Comparison of ENCODE assay signal across 1 cellular context in the genomic region with DNA sequence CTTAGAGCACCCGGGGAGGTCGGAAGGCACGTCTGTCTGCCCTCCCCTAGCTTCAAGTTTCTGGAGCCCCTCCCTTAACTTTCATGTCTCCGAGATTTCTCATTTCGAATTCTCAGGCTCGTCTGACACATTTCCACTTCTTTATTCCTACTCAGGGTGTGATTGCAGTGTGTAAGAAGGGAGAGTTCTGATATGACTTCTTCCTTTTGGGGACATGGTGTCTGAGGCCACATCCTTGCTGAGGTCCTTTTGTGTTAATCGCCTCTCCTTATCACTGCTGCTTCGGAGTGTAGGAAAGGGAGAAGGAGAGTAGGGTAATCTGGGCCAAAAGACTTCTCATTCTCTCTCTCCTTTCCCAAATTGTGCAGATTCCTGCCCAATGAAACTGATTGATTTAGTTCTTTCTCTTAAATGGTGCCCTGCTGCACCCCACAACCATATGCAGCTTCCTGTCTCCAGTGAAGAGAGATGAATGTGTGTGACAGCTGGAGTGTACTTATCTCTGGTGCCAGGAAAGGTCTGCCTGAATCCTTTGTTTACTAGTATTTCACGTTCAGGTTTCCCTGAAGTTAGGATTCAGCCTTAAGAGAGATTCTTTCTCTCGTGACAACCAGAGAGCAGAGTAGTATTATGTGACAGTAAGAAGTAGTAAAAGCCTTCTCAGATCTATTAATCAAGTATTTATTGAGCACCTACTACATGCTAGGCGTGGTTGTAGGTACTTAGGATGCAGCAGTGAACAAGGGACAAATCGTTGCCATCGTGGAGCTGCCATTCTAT.
TF ChIP-seq lines count a peak whose summit lies in the region.

No MANE protein-coding gene starts in this region.

TF ChIP-seq in HEK293, 187 proteins besides CTCF, POLR2A, EP300 and RAD21 (continued from another document):
- TF ChIP-seq, protein P1, sequence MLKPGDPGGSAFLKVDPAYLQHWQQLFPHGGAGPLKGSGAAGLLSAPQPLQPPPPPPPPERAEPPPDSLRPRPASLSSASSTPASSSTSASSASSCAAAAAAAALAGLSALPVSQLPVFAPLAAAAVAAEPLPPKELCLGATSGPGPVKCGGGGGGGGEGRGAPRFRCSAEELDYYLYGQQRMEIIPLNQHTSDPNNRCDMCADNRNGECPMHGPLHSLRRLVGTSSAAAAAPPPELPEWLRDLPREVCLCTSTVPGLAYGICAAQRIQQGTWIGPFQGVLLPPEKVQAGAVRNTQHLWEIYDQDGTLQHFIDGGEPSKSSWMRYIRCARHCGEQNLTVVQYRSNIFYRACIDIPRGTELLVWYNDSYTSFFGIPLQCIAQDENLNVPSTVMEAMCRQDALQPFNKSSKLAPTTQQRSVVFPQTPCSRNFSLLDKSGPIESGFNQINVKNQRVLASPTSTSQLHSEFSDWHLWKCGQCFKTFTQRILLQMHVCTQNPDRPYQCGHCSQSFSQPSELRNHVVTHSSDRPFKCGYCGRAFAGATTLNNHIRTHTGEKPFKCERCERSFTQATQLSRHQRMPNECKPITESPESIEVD (tag by site-specific recombination; IDR thresholded peaks at IDR 0.05): no peak
- peak; percentile 70 for TF ChIP-seq PRDM1 (tag by site-specific recombination; IDR thresholded peaks at IDR 0.05)
- TF ChIP-seq ZNF585B (tag by site-specific recombination; IDR thresholded peaks at IDR 0.05): no peak
- no peak for TF ChIP-seq ZFP3 (tag by site-specific recombination; IDR thresholded peaks at IDR 0.05; ENCODE audit: low read depth)
- TF ChIP-seq ZNF248 (tag by site-specific recombination; IDR thresholded peaks at IDR 0.05): no peak
- no peak for TF ChIP-seq ZNF266 (tag by site-specific recombination; IDR thresholded peaks at IDR 0.05; ENCODE audit: low read depth)
- TF ChIP-seq SCRT2 (tag by site-specific recombination; IDR thresholded peaks at IDR 0.05): no peak
- no peak for TF ChIP-seq ZBTB7A (tag by site-specific recombination; IDR thresholded peaks at IDR 0.05; ENCODE audit: low read depth)
- no peak for TF ChIP-seq ZNF558 (tag by site-specific recombination; IDR thresholded peaks at IDR 0.05)
- no peak for TF ChIP-seq ZNF202 (tag by site-specific recombination; IDR thresholded peaks at IDR 0.05; ENCODE audit: borderline replicate concordance)
- TF ChIP-seq ZIC2 (tag by site-specific recombination; IDR thresholded peaks at IDR 0.05): no peak
- TF ChIP-seq ZNF23 (tag by site-specific recombination; IDR thresholded peaks at IDR 0.05; ENCODE audit: borderline replicate concordance): no peak
- TF ChIP-seq SP3 (tag by site-specific recombination; IDR thresholded peaks at IDR 0.05): no peak
- no peak for TF ChIP-seq KLF1 (tag by site-specific recombination; IDR thresholded peaks at IDR 0.05)
- no peak for TF ChIP-seq EGR2 (tag by site-specific recombination; IDR thresholded peaks at IDR 0.05; ENCODE audit: low read depth)
- peak; percentile 99 for TF ChIP-seq ZNF664 (tag by site-specific recombination; IDR thresholded peaks at IDR 0.05)
- no peak for TF ChIP-seq ZNF768 (tag by site-specific recombination; IDR thresholded peaks at IDR 0.05)
- TF ChIP-seq ZBTB20 (tag by site-specific recombination; IDR thresholded peaks at IDR 0.05): peak; percentile 4; the same call in 1 of the 2 replicates
- TF ChIP-seq MEIS1 (CRISPR knock-in tag; IDR thresholded peaks at IDR 0.05; ENCODE audit: borderline replicate concordance): no peak
- no peak for TF ChIP-seq ZNF366 (tag by site-specific recombination; conservative IDR thresholded peaks at IDR 0.05)
- 0 out of 2 replicates have a peak, but pooled peaks have one; percentile 48 for TF ChIP-seq ZBTB48 (tag by site-specific recombination; IDR thresholded peaks at IDR 0.05)
- TF ChIP-seq KLF16 (tag by site-specific recombination; IDR thresholded peaks at IDR 0.05): no peak
- no peak for TF ChIP-seq ZBTB8A (tag by site-specific recombination; IDR thresholded peaks at IDR 0.05)
- TF ChIP-seq ZNF610 (tag by site-specific recombination; IDR thresholded peaks at IDR 0.05; ENCODE audit: borderline replicate concordance): no peak
- TF ChIP-seq ZNF621 (tag by site-specific recombination; IDR thresholded peaks at IDR 0.05): no peak
- TF ChIP-seq ZNF132 (tag by site-specific recombination; IDR thresholded peaks at IDR 0.05; ENCODE audit: borderline replicate concordance): no peak
- no peak for TF ChIP-seq ZEB2 (tag by site-specific recombination; IDR thresholded peaks at IDR 0.05)
- no peak for TF ChIP-seq SETDB1 (IDR thresholded peaks at IDR 0.05; ENCODE audit: insufficient read length, low read length)
- TF ChIP-seq ZNF138 (tag by site-specific recombination; IDR thresholded peaks at IDR 0.05; ENCODE audit: borderline replicate concordance): no peak
- no peak for TF ChIP-seq ZNF629 (tag by site-specific recombination; IDR thresholded peaks at IDR 0.05)
- no peak for TF ChIP-seq ZSCAN30 (tag by site-specific recombination; IDR thresholded peaks at IDR 0.05)
- no peak for TF ChIP-seq ZBTB21 (tag by site-specific recombination; IDR thresholded peaks at IDR 0.05)
- TF ChIP-seq, protein P2, sequence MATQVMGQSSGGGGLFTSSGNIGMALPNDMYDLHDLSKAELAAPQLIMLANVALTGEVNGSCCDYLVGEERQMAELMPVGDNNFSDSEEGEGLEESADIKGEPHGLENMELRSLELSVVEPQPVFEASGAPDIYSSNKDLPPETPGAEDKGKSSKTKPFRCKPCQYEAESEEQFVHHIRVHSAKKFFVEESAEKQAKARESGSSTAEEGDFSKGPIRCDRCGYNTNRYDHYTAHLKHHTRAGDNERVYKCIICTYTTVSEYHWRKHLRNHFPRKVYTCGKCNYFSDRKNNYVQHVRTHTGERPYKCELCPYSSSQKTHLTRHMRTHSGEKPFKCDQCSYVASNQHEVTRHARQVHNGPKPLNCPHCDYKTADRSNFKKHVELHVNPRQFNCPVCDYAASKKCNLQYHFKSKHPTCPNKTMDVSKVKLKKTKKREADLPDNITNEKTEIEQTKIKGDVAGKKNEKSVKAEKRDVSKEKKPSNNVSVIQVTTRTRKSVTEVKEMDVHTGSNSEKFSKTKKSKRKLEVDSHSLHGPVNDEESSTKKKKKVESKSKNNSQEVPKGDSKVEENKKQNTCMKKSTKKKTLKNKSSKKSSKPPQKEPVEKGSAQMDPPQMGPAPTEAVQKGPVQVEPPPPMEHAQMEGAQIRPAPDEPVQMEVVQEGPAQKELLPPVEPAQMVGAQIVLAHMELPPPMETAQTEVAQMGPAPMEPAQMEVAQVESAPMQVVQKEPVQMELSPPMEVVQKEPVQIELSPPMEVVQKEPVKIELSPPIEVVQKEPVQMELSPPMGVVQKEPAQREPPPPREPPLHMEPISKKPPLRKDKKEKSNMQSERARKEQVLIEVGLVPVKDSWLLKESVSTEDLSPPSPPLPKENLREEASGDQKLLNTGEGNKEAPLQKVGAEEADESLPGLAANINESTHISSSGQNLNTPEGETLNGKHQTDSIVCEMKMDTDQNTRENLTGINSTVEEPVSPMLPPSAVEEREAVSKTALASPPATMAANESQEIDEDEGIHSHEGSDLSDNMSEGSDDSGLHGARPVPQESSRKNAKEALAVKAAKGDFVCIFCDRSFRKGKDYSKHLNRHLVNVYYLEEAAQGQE (tag by site-specific recombination; IDR thresholded peaks at IDR 0.05): no peak
- TF ChIP-seq ZNF830 (tag by site-specific recombination; IDR thresholded peaks at IDR 0.05; ENCODE audit: low read depth): no peak
